In genomic region chr5:111072949-111073682, GRCh38 we compare ENCODE assay signal across 8 cellular contexts. TPM values are rescaled to one million over a fixed set of nuclear protein-coding genes. Genes with fewer than 3 reads are reported as not detected.
DNase-seq lines count a peak whose midpoint lies in the region; ATAC-seq and TF ChIP-seq lines count a peak whose summit lies in the region.

No MANE protein-coding gene starts in this region.

- intact Hi-C loops in esophagus squamous epithelium (cut with DNase I) (no loop called here), natural killer cell (cut with micrococcal nuclease) (no loop called here)

- DNase-seq in NCI-H524 treated with DMSO at 0.1 percent for 48 hours (lab: John Stamatoyannopoulos, UW) (peak; percentile 28), esophagus squamous epithelium (lab: John Stamatoyannopoulos, UW) (no peak), natural killer cell (no peak), stromal cell of bone marrow (ENCODE audit: low read depth) (peak; percentile 5), cerebellar cortex (ENCODE audit: low spot score) (no peak)
- DNase-seq in activated CD8-positive, alpha-beta memory T cell treated with anti-CD3 and anti-CD28 coated beads, Interleukin-2, amount 50 U/mL, for 48 hours: peak; percentile 78

- H3K4me3 Mint-ChIP-seq in natural killer cell: peak overlapping the region; percentile 87

- WGBS in esophagus squamous epithelium, 2 donors: 0 to 1% methylated on average over 30 to 33 of the region's 44 CpGs

- peaks cover 0 to 25% (median 0%) of the 10 kb centered on the region in 4 donors for H3K27me3 ChIP-seq in esophagus squamous epithelium

- H3K36me3 ChIP-seq in esophagus squamous epithelium: no peaks in the 10 kb centered on the region

- H3K4me1 Mint-ChIP-seq in natural killer cell: peaks cover 14 to 16% of the 10 kb centered on the region in 2 donors

- no peak overlapping the region for H3K27ac Mint-ChIP-seq in natural killer cell

- H3K36me3 Mint-ChIP-seq in natural killer cell: no peaks in the 10 kb centered on the region

- TF ChIP-seq POLR2A in esophagus squamous epithelium (IDR thresholded peaks at IDR 0.05): no peak

- no peaks in the 10 kb centered on the region for H3K9me3 ChIP-seq in esophagus squamous epithelium

- peak overlapping the region; percentile 50 to 73 (median 60) for H3K4me3 ChIP-seq in esophagus squamous epithelium

- H3K9me3 Mint-ChIP-seq in natural killer cell: peaks cover 0 to 2% of the 10 kb centered on the region in 2 donors

- TF ChIP-seq CTCF in esophagus squamous epithelium (IDR thresholded peaks at IDR 0.05): peak in 1 of 6 experiments; percentile 4
- no peak for TF ChIP-seq CTCF in natural killer cell (IDR thresholded peaks at IDR 0.05)

- peak; percentile 61 for ATAC-seq in GM18519 (IDR thresholded peaks at IDR 0.05; ENCODE audit: low FRiP score, unreplicated experiment)
- ATAC-seq in HG02938 (IDR thresholded peaks at IDR 0.05; ENCODE audit: unreplicated experiment): peak; percentile 71
- ATAC-seq in natural killer cell: peak; percentile 57 to 83 (median 61)

- H3K4me1 ChIP-seq in esophagus squamous epithelium: peaks cover 0 to 36% (median 6%) of the 10 kb centered on the region in 3 donors

- peaks cover 61 to 73% of the 10 kb centered on the region in 2 donors for H3K27me3 Mint-ChIP-seq in natural killer cell (ENCODE audit: low read depth in 2 of 2)

- peak overlapping the region; percentile 53 to 73 (median 58) for H3K27ac ChIP-seq in esophagus squamous epithelium

RNA-seq across cellular contexts. Expression of gene TSLP, which starts 1.6 kb away (rescaled TPM):
- total RNA-seq in esophagus squamous epithelium: 1 to 10 TPM in 2 of 4 donors, under 1 TPM in 2; 0.27 to 4.2 (median 1.6) TPM
- not detected for total RNA-seq in natural killer cell

RNA-seq across cellular contexts. Expression of gene WDR36, which starts 19.0 kb away (rescaled TPM):
- total RNA-seq in esophagus squamous epithelium: 10 to 100 TPM; 13.7 to 42.5 (median 28.3) TPM
- 10 to 100 TPM; 23.0 to 24.8 (median 23.9) TPM for total RNA-seq in natural killer cell

Comparison
In these comparisons a context has a peak if more than half of its experiments do, and no peak if none do; other contexts are left out.
1. DNase-seq: peak in NCI-H524 treated with DMSO at 0.1 percent for 48 hours (single experiment), activated CD8-positive, alpha-beta memory T cell treated with anti-CD3 and anti-CD28 coated beads, Interleukin-2, amount 50 U/mL, for 48 hours (single experiment) and stromal cell of bone marrow (single experiment); none in esophagus squamous epithelium (single experiment), natural killer cell (single experiment) and cerebellar cortex (single experiment).
2. Peak in every context shown above with its lines, with median percentiles within 50 percentile points of each other: ATAC-seq.